Comparison of ENCODE assay signal across 9 cellular contexts in the genomic region with DNA sequence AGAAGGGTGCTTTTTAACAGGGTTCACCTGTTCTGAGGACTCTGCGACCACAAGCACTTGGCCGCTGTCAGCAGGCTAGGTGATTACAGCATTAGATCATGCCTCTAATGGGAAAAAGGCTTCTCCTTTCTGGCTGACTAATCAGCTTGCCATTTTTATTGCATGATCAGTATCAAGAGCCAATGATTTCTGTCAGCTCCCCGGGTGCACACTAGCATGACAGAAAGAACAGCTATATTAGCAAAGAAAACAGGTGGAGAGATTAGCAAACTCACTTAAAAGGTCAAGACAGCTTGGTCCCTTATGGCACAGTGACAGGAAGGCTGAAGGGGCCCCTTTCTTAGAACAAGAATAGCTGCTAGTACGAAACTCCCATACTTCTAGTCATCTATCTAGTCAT.
DNase-seq lines count a peak whose midpoint lies in the region; ATAC-seq and TF ChIP-seq lines count a peak whose summit lies in the region.
"Had no signal": no experiment of that assay in that cellular context is flagged by ENCODE, and none has a peak within 500 bp of the region (broad histone marks: within the 10 kb centered on the region; RNA-seq: fewer than 3 reads in every experiment).

No MANE protein-coding gene starts in this region.

- ATAC-seq in GM19467 (IDR thresholded peaks at IDR 0.05; ENCODE audit: unreplicated experiment) (peak; percentile 38), HG03521 (IDR thresholded peaks at IDR 0.05; ENCODE audit: unreplicated experiment) (peak; percentile 37)
- ATAC-seq in stimulated activated naive CD8-positive, alpha-beta T cell treated with anti-CD3 and anti-CD28 coated beads, Interleukin-15, Interleukin-2, amounts not matched to agents 100 U/mL and 50 U/mL, for 24 hours, result peak; percentile 50

- no peak for TF ChIP-seq CTCF in astrocyte of the spinal cord (IDR thresholded peaks at IDR 0.05; ENCODE audit: low read depth, low read length)
- no peak for TF ChIP-seq CTCF in type B pancreatic cell (conservative IDR thresholded peaks at IDR 0.05)

- H3K4me3 Mint-ChIP-seq in type B pancreatic cell, result no peak overlapping the region

- peaks cover 13% of the 10 kb centered on the region for H3K27me3 Mint-ChIP-seq in type B pancreatic cell

- H3K4me3 ChIP-seq in astrocyte of the spinal cord (ENCODE audit: low read depth, low read length), result no peak overlapping the region
- H3K4me3 ChIP-seq: thoracic aorta had no signal

- no peaks in the 10 kb centered on the region for H3K36me3 Mint-ChIP-seq in type B pancreatic cell

- H3K9me3 Mint-ChIP-seq in type B pancreatic cell, result peaks cover 4% of the 10 kb centered on the region

- H3K4me1 Mint-ChIP-seq in type B pancreatic cell (ENCODE audit: unreplicated experiment), result peaks cover 32% of the 10 kb centered on the region

- no peak overlapping the region for H3K27ac Mint-ChIP-seq in type B pancreatic cell

- DNase-seq in GM04503 (ENCODE audit: low read depth) (peak; percentile 63), astrocyte of the spinal cord (ENCODE audit: low read depth, low spot score) (peak; percentile 89), type B pancreatic cell (ENCODE audit: extremely low spot score, unreplicated experiment) (no peak), NCI-H1694 (lab: John Stamatoyannopoulos, UW) (no peak)
- DNase-seq in stimulated activated naive CD8-positive, alpha-beta T cell treated with anti-CD3 and anti-CD28 coated beads, Interleukin-15, Interleukin-2, amounts not matched to agents 100 U/mL and 50 U/mL, for 24 hours, result no peak
- no peak for DNase-seq in activated CD4-positive, alpha-beta T cell treated with anti-CD3 and anti-CD28 coated beads, Interleukin-2, amount 50 U/mL, for 1 hour

- in situ Hi-C loops in astrocyte of the spinal cord (cut with HindIII; ENCODE audit: low sequenced_read_pairs), result no loop called here

Comparison
In these comparisons a context has a peak if more than half of its experiments do, and no peak if none do; other contexts are left out.
1. DNase-seq: peak in GM04503 (single experiment) and astrocyte of the spinal cord (single experiment); none in stimulated activated naive CD8-positive, alpha-beta T cell treated with anti-CD3 and anti-CD28 coated beads, Interleukin-15, Interleukin-2, amounts not matched to agents 100 U/mL and 50 U/mL, for 24 hours (single experiment), type B pancreatic cell (single experiment), NCI-H1694 (single experiment) and activated CD4-positive, alpha-beta T cell treated with anti-CD3 and anti-CD28 coated beads, Interleukin-2, amount 50 U/mL, for 1 hour (single experiment).
2. Peak in every context shown above with its lines, with median percentiles within 50 percentile points of each other: ATAC-seq.